Comparison of ENCODE assay signal across 14 cellular contexts in genomic region chr15:77402740-77403379, GRCh38. TPM values are rescaled to one million over a fixed set of nuclear protein-coding genes. Genes with fewer than 3 reads are reported as not detected.
DNase-seq lines count a peak whose midpoint lies in the region; ATAC-seq, FAIRE-seq and TF ChIP-seq lines count a peak whose summit lies in the region.
"Had no signal": no experiment of that assay in that cellular context is flagged by ENCODE, and none has a peak within 500 bp of the region (broad histone marks: within the 10 kb centered on the region; RNA-seq: fewer than 3 reads in every experiment).

No MANE protein-coding gene starts in this region.

- TF ChIP-seq POLR2A in K562 (conservative IDR thresholded peaks at IDR 0.05) (no peak), testis (IDR thresholded peaks at IDR 0.05) (no peak), GM18505 (IDR thresholded peaks at IDR 0.05; ENCODE audit: borderline replicate concordance, extremely low read depth, insufficient read depth, insufficient read length) (no peak)

- H3K9me3 ChIP-seq in K562 (replicated peaks; ENCODE audit: control insufficient read depth, insufficient read depth, low read depth, low read length) (no peaks in the 10 kb centered on the region), testis (no peaks in the 10 kb centered on the region)

- TF ChIP-seq EP300 in K562 (IDR thresholded peaks at IDR 0.05; ENCODE audit: low read length) = no peak

- no peak for TF ChIP-seq CTCF in K562 (IDR thresholded peaks at IDR 0.05 in 2 of 3, conservative IDR thresholded peaks at IDR 0.05 in 1 of 3; ENCODE audit: insufficient read depth in 2 of 3, low read depth in 1 of 3, low read length in 3 of 3)
- TF ChIP-seq CTCF in testis (IDR thresholded peaks at IDR 0.05) = no peak

- no peak for ATAC-seq in K562
- no peak for ATAC-seq in GM18505 (IDR thresholded peaks at IDR 0.05; ENCODE audit: unreplicated experiment)

- BruUV-seq in K562 (replicated peaks; lab: Mats Ljungman, UMichigan) = no TSS peak

- H3K27ac ChIP-seq in K562 (ENCODE audit: extremely low read depth, low read depth, low read length) = no peak overlapping the region
- no peak overlapping the region for H3K27ac ChIP-seq in testis
- H3K27ac ChIP-seq: esophagus squamous epithelium had no signal

- CTCF ChIA-PET in K562 (lab: Yijun Ruan, JAX; ENCODE audit: low intra/inter-chr PET ratio) = no interaction called here

- intact Hi-C loops in K562 (cut with micrococcal nuclease) (no loop called here), testis (cut with DNase I; ENCODE audit: low total_unique reads) (no loop called here)

- 0 out of 2 replicates have a peak, but pooled peaks cover 3% of the 10 kb centered on the region for H4K20me1 ChIP-seq in K562 (replicated peaks; ENCODE audit: control insufficient read depth, insufficient read depth, low read length)

- in situ Hi-C loops in K562 (cut with MboI) = no loop called here

- H3K9ac ChIP-seq in K562 (ENCODE audit: insufficient read depth in 1 of 2, low read depth in 2 of 2, low read length in 2 of 2) = no peak overlapping the region

- no peaks in the 10 kb centered on the region; a peak in 2 of 5 replicates for H3K4me1 ChIP-seq in K562 (replicated peaks in 1 of 2; ENCODE audit: control insufficient read depth in 2 of 2, insufficient read depth in 2 of 2, low read length in 2 of 2)
- H3K4me1 ChIP-seq in testis = no peaks in the 10 kb centered on the region

- DNase-seq in COLO829 (ENCODE audit: low spot score) = peak; percentile 18
- DNase-seq in HT1080 (ENCODE audit: low read depth) = peak; percentile 31
- no peak for DNase-seq in K562 (ENCODE audit: extremely low read depth in 1 of 4, low spot score in 3 of 4)
- peak; percentile 49 for DNase-seq in non-pigmented ciliary epithelial cell (ENCODE audit: low read depth)
- no peak for DNase-seq in testis
- DNase-seq in NK-92 (lab: John Stamatoyannopoulos, UW; ENCODE audit: unreplicated experiment) = no peak
- no peak for DNase-seq in GDM1 (lab: John Stamatoyannopoulos, UW)
- DNase-seq: activated CD4-positive, alpha-beta T cell treated with anti-CD3 and anti-CD28 coated beads, Interleukin-2, amount 50 U/mL, for 4 hours; DMS53; esophagus squamous epithelium; H9; left cardiac atrium; NCI-H2227 treated with DMSO at 0.1 percent for 48 hours had no signal

- no peaks in the 10 kb centered on the region for H3K36me3 ChIP-seq in K562 (ENCODE audit: control insufficient read depth, insufficient read depth, low read length)
- H3K36me3 ChIP-seq in testis (ENCODE audit: low read depth, missing control alignments) = no peaks in the 10 kb centered on the region
- H3K36me3 ChIP-seq: esophagus squamous epithelium had no signal

- no peak overlapping the region for H2AFZ ChIP-seq in K562 (ENCODE audit: low read depth, low read length)

- peaks cover 53% of the 10 kb centered on the region for H3K79me2 ChIP-seq in K562 (ENCODE audit: control insufficient read depth, insufficient read depth, low read length)

- H3K4me3 ChIP-seq in K562 (no peak overlapping the region), testis (no peak overlapping the region)
- H3K4me3 ChIP-seq: esophagus squamous epithelium had no signal

- no peak for TF ChIP-seq RAD21 in K562 (CRISPR knock-in tag; conservative IDR thresholded peaks at IDR 0.05 in 1 of 2, IDR thresholded peaks at IDR 0.05 in 1 of 2)

- H3K9me1 ChIP-seq in K562 (ENCODE audit: control insufficient read depth, insufficient read depth, low read length) = no peaks in the 10 kb centered on the region

- WGBS in K562 (ENCODE audit: insufficient coverage, low coverage, missing lambda C conversion rate) = 5% methylated on average over 1 of the region's 1 CpG
- 34 to 51% methylated on average over 1 of the region's 1 CpG for WGBS in testis, 2 donors

- H3K4me2 ChIP-seq in K562 (ENCODE audit: insufficient read depth, low read length) = no peak overlapping the region

- POLR2A ChIA-PET in K562 (lab: Yijun Ruan, JAX) = no interaction called here

- no peak for FAIRE-seq in K562 (lab: Jason Lieb, UNC)

- H3K27me3 ChIP-seq in K562 (ENCODE audit: control insufficient read depth in 2 of 2, insufficient read depth in 2 of 2, low read length in 2 of 2) = no peaks in the 10 kb centered on the region
- no peaks in the 10 kb centered on the region for H3K27me3 ChIP-seq in testis
- H3K27me3 ChIP-seq: esophagus squamous epithelium had no signal

TF ChIP-seq in K562, 482 proteins besides CTCF, POLR2A, EP300 and RAD21 (continues in another document):
- no peak for TF ChIP-seq CBX8 (IDR thresholded peaks at IDR 0.05; ENCODE audit: borderline replicate concordance, extremely low read depth, low read depth, low read length, poor library complexity, severe bottlenecking)
- TF ChIP-seq, protein P1, sequence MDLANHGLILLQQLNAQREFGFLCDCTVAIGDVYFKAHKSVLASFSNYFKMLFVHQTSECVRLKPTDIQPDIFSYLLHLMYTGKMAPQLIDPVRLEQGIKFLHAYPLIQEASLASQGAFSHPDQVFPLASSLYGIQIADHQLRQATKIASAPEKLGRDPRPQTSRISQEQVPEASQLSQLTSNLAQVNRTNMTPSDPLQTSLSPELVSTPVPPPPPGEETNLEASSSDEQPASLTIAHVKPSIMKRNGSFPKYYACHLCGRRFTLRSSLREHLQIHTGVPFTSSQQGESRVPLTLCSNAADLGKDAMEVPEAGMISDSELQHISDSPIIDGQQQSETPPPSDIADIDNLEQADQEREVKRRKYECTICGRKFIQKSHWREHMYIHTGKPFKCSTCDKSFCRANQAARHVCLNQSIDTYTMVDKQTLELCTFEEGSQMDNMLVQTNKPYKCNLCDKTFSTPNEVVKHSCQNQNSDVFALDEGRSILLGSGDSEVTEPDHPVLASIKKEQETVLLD (IDR thresholded peaks at IDR 0.05) = no peak
- no peak for TF ChIP-seq VEZF1 (CRISPR knock-in tag; IDR thresholded peaks at IDR 0.05)
- TF ChIP-seq HDAC2 (IDR thresholded peaks at IDR 0.05) = no peak
- no peak for TF ChIP-seq SNIP1 (IDR thresholded peaks at IDR 0.05; ENCODE audit: low read depth)

RNA-seq across cellular contexts. Expression of gene PEAK1, which starts 17.0 kb away (rescaled TPM):
- total RNA-seq in HT1080 (2014; rRNA removed; shearing (Covaris generic)) = 14.0 and 16.5 TPM in 2 replicates
- polyA plus RNA-seq in HT1080 (2015; cell fraction: cytosol; rRNA removed) = 7.9 and 12.7 TPM in 2 replicates
- 25.4 and 31.0 TPM in 2 replicates for polyA plus RNA-seq in HT1080 (2015; cell fraction: nucleus; rRNA removed)
- total RNA-seq in K562 (2011; cell fraction: chromatin; rRNA removed; ENCODE audit: low replicate concordance) = 20.6 and 63.9 TPM in 2 replicates
- 14.5 and 18.3 TPM in 2 replicates for total RNA-seq in K562 (2011; cell fraction: nucleolus; rRNA removed)
- total RNA-seq in K562 (2011; cell fraction: nucleoplasm; rRNA removed) = 21.4 and 26.1 TPM in 2 replicates
- 10.8 and 11.8 TPM in 2 replicates for total RNA-seq in K562 (2014; rRNA removed)
- 15.9 and 16.7 TPM in 2 replicates for total RNA-seq in K562 (2014; rRNA removed; fragmentation: Illumina TruSeq; extraction: Trizol)
- total RNA-seq in K562 (2015; rRNA removed; fragmentation: Illumina TruSeq; extraction: Trizol) = 12.9 and 16.3 TPM in 2 replicates
- 21.6 and 22.4 TPM in 2 replicates for total RNA-seq in K562 (2021)
- 10.7 and 13.3 TPM in 2 replicates for polyA plus RNA-seq in K562 (2011; rRNA removed)
- polyA plus RNA-seq in K562 (2011; cell fraction: cytosol; rRNA removed) = 5.1 and 7.8 TPM in 2 replicates
- polyA plus RNA-seq in K562 (2011; cell fraction: nucleus; rRNA removed) = 16.4 and 24.9 TPM in 2 replicates
- polyA plus RNA-seq in K562 (2012) = 9.7 and 10.6 TPM in 2 replicates
- 12.4 and 14.9 TPM in 2 replicates for polyA plus RNA-seq in K562 (2014; fragmentation: Illumina TruSeq; extraction: Trizol)
- 1 to 10 TPM in 1 of 2 experiments, under 1 TPM in 1; 0.99 to 1.4 TPM for polyA plus RNA-seq in K562 (2014; fragmentation: Nextera tagmentation; extraction: Ambion mirVana)
- polyA plus RNA-seq in K562 (2014; rRNA removed) = 6.9 and 9.2 TPM in 2 replicates
- polyA minus RNA-seq in K562 (2011; rRNA and poly(A)+ RNA removed) = 23.6 and 26.8 TPM in 2 replicates
- polyA minus RNA-seq in K562 (2011; cell fraction: cytosol; rRNA and poly(A)+ RNA removed) = 15.6 and 16.8 TPM in 2 replicates
- polyA minus RNA-seq in K562 (2011; cell fraction: nucleus; rRNA and poly(A)+ RNA removed) = 18.3 and 24.5 TPM in 2 replicates
- total RNA-seq in testis = 100 to 1,000 TPM; 107 to 130 TPM
- 33.2 TPM for polyA plus RNA-seq in testis (ENCODE audit: insufficient read depth, low read depth, low replicate concordance)

RNA-seq across cellular contexts. Expression of gene HMG20A, which starts 17.8 kb away (rescaled TPM):
- 27.7 and 34.1 TPM in 2 replicates for total RNA-seq in HT1080 (2014; rRNA removed; shearing (Covaris generic))
- 38.6 and 45.0 TPM in 2 replicates for polyA plus RNA-seq in HT1080 (2015; cell fraction: cytosol; rRNA removed)
- polyA plus RNA-seq in HT1080 (2015; cell fraction: nucleus; rRNA removed) = 65.5 TPM in 2 replicates
- total RNA-seq in K562 (2011; cell fraction: chromatin; rRNA removed; ENCODE audit: low replicate concordance) = 42.4 and 74.4 TPM in 2 replicates
- total RNA-seq in K562 (2011; cell fraction: nucleolus; rRNA removed) = 25.0 and 27.0 TPM in 2 replicates
- total RNA-seq in K562 (2011; cell fraction: nucleoplasm; rRNA removed) = 43.0 and 73.1 TPM in 2 replicates
- 31.8 and 31.9 TPM in 2 replicates for total RNA-seq in K562 (2014; rRNA removed)
- total RNA-seq in K562 (2014; rRNA removed; fragmentation: Illumina TruSeq; extraction: Trizol) = 38.9 and 45.5 TPM in 2 replicates
- 31.6 and 34.7 TPM in 2 replicates for total RNA-seq in K562 (2015; rRNA removed; fragmentation: Illumina TruSeq; extraction: Trizol)
- total RNA-seq in K562 (2021) = 32.9 and 42.5 TPM in 2 replicates
- 61.3 and 68.1 TPM in 2 replicates for polyA plus RNA-seq in K562 (2011; rRNA removed)
- 39.1 and 57.2 TPM in 2 replicates for polyA plus RNA-seq in K562 (2011; cell fraction: cytosol; rRNA removed)
- polyA plus RNA-seq in K562 (2011; cell fraction: nucleus; rRNA removed) = 35.2 and 41.2 TPM in 2 replicates
- 26.1 and 27.5 TPM in 2 replicates for polyA plus RNA-seq in K562 (2012)
- polyA plus RNA-seq in K562 (2014; fragmentation: Illumina TruSeq; extraction: Trizol) = 54.9 and 61.0 TPM in 2 replicates
- polyA plus RNA-seq in K562 (2014; fragmentation: Nextera tagmentation; extraction: Ambion mirVana) = 10 to 100 TPM; 25.0 to 42.0 TPM
- polyA plus RNA-seq in K562 (2014; rRNA removed) = 30.3 and 34.3 TPM in 2 replicates
- 89.8 and 102 TPM in 2 replicates for polyA minus RNA-seq in K562 (2011; rRNA and poly(A)+ RNA removed)
- polyA minus RNA-seq in K562 (2011; cell fraction: cytosol; rRNA and poly(A)+ RNA removed) = 33.9 and 45.7 TPM in 2 replicates
- polyA minus RNA-seq in K562 (2011; cell fraction: nucleus; rRNA and poly(A)+ RNA removed) = 23.6 and 36.2 TPM in 2 replicates
- 10 to 100 TPM; 76.9 to 87.7 TPM for total RNA-seq in testis
- polyA plus RNA-seq in testis (ENCODE audit: insufficient read depth, low read depth, low replicate concordance) = 44.2 TPM

Comparison
In these comparisons a context has a peak if more than half of its experiments do, and no peak if none do; other contexts are left out.
1. DNase-seq: peak in COLO829 (single experiment), HT1080 (single experiment) and non-pigmented ciliary epithelial cell (single experiment); none in K562 (0 of 4), testis (single experiment), NK-92 (single experiment) and GDM1 (single experiment).